8 cellular contexts compared by ENCODE assay signal in the genomic region with DNA sequence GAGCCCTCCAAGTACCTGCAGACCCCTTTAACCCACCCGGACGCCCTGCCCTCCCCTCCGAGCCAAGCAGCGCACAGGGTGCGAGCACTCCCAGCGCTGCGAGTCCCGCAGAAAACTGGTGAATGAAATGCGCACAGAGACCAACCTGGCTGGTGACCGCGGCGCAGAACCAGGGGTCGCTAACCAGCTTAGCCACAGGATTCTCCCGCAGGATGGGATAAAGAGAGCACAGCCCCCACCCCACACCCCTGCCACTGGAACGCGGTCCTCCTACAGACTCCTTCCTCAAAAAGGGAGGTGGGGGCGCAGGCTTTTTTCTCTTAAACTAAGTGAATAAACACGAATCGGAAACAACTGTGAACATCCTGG. TPM values are rescaled to one million over a fixed set of nuclear protein-coding genes. Genes with fewer than 3 reads are reported as not detected.
DNase-seq lines count a peak whose midpoint lies in the region; ATAC-seq, FAIRE-seq and TF ChIP-seq lines count a peak whose summit lies in the region.

No MANE protein-coding gene starts in this region.

- TF ChIP-seq CTCF in GM12864 (IDR thresholded peaks at IDR 0.05; ENCODE audit: low read depth, low read length, missing control alignments) (no peak), astrocyte (IDR thresholded peaks at IDR 0.05; ENCODE audit: insufficient read depth, low read depth, low read length) (no peak)

- H4K20me1 ChIP-seq in astrocyte (ENCODE audit: insufficient read depth, low read length): peaks cover 41% of the 10 kb centered on the region

- peak overlapping the region; percentile 91 for H3K4me2 ChIP-seq in astrocyte (ENCODE audit: low read length)

- H3K27me3 ChIP-seq in NT2/D1 (ENCODE audit: insufficient read depth, insufficient read length) (peaks cover 38% of the 10 kb centered on the region), astrocyte (ENCODE audit: insufficient read depth, low read length) (no peaks in the 10 kb centered on the region)

- H3K27ac Mint-ChIP-seq in astrocyte (ENCODE audit: unreplicated experiment): peak overlapping the region; percentile 96

- H3K79me2 ChIP-seq in astrocyte (ENCODE audit: insufficient read depth, low read length): peaks cover 58% of the 10 kb centered on the region

- FAIRE-seq in astrocyte (lab: Jason Lieb, UNC): no peak

- peak overlapping the region; percentile 100 for H3K9ac ChIP-seq in NT2/D1 (ENCODE audit: insufficient read length, low read depth)
- H3K9ac ChIP-seq in astrocyte (ENCODE audit: low read length): peak overlapping the region; percentile 94

- no peaks in the 10 kb centered on the region for H3K27me3 Mint-ChIP-seq in astrocyte (ENCODE audit: low read depth, unreplicated experiment)

- H3K36me3 Mint-ChIP-seq in astrocyte (ENCODE audit: low read depth, unreplicated experiment): no peaks in the 10 kb centered on the region

- peaks cover 13% of the 10 kb centered on the region for H3K4me1 Mint-ChIP-seq in astrocyte (ENCODE audit: low read depth, unreplicated experiment)

- H3K27ac ChIP-seq in astrocyte (ENCODE audit: low read depth, low read length): no peak overlapping the region
- peak overlapping the region; percentile 78 to 99 (median 96) for H3K27ac ChIP-seq in skin epidermis

- no peaks in the 10 kb centered on the region for H3K4me1 ChIP-seq in NT2/D1 (ENCODE audit: insufficient read depth, insufficient read length)
- H3K4me1 ChIP-seq in astrocyte (ENCODE audit: insufficient read depth, low read length): no peaks in the 10 kb centered on the region

- no peaks in the 10 kb centered on the region; the same call in 1 of the 2 replicates for H3K9me3 ChIP-seq in NT2/D1 (ENCODE audit: insufficient read depth, low read length)
- no peaks in the 10 kb centered on the region for H3K9me3 ChIP-seq in astrocyte (ENCODE audit: insufficient read depth, low read depth, low read length)
- H3K9me3 ChIP-seq in iPS-18c (ENCODE audit: control insufficient read depth, insufficient read depth, low read length): no peaks in the 10 kb centered on the region

- H2AFZ ChIP-seq in astrocyte (ENCODE audit: low read depth, low read length): peak overlapping the region; percentile 47

- H3K4me3 ChIP-seq in GM12864 (ENCODE audit: low read depth, low read length) (peak overlapping the region; percentile 67), NT2/D1 (ENCODE audit: insufficient read length, low read depth) (peak overlapping the region; percentile 96), astrocyte (ENCODE audit: insufficient read depth, low read depth, low read length) (peak overlapping the region; percentile 74), iPS-18c (ENCODE audit: insufficient read depth, low read depth, low read length) (peak overlapping the region; percentile 87), skin epidermis (peak overlapping the region; percentile 55 to 96 (median 80))

- H3K36me3 ChIP-seq in NT2/D1 (ENCODE audit: insufficient read depth, insufficient read length, low read length) (no peaks in the 10 kb centered on the region), astrocyte (ENCODE audit: insufficient read depth, low read length) (no peaks in the 10 kb centered on the region)

- ATAC-seq in GM18873 (IDR thresholded peaks at IDR 0.05; ENCODE audit: low FRiP score, unreplicated experiment): no peak

- no peaks in the 10 kb centered on the region for H3K9me3 Mint-ChIP-seq in astrocyte (ENCODE audit: unreplicated experiment)

- peak overlapping the region; percentile 99 for H3K4me3 Mint-ChIP-seq in astrocyte (ENCODE audit: unreplicated experiment)

- DNase-seq in GM12864 (ENCODE audit: low read depth) (no peak), NT2/D1 (ENCODE audit: low read depth, low spot score) (peak; percentile 27), astrocyte (ENCODE audit: low read depth) (no peak), NCI-H2081 treated with DMSO at 0.1 percent for 48 hours (lab: John Stamatoyannopoulos, UW) (no peak), NOMO-1 treated with DMSO at 0.1 percent for 48 hours (lab: John Stamatoyannopoulos, UW; ENCODE audit: unreplicated experiment) (no peak)

RNA-seq across cellular contexts. Expression of a gene that starts 1.0 kb away (rescaled TPM):
- total RNA-seq in astrocyte: 48.9 and 54.7 TPM in 2 replicates
